ENCODE assay signal across 16 cellular contexts in the genomic region with DNA sequence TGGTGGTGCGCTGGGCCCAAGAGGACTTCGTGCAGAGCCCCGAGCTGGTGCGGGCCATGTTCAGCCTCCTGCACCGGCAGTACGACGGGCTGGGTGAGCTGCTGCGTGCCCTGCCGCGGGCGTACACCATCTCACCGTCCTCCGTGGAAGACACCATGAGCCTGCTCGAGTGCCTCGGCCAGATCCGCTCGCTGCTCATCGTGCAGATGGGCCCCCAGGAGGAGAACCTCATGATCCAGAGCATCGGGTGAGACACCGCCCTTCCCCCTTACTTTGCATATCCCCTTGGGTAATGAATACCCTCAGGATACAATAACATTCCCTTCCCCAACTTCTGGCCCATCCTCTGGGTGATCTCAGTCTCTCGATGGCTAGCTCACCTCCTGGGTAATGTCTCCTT.
DNase-seq lines count a peak whose midpoint lies in the region; ATAC-seq and TF ChIP-seq lines count a peak whose summit lies in the region.
"Had no signal": no experiment of that assay in that cellular context is flagged by ENCODE, and none has a peak within 500 bp of the region (broad histone marks: within the 10 kb centered on the region; RNA-seq: fewer than 3 reads in every experiment).

No MANE protein-coding gene starts in this region.

- no peaks in the 10 kb centered on the region for H3K79me2 ChIP-seq in osteoblast (ENCODE audit: insufficient read depth, low read length)

- WGBS in heart right ventricle, 2 donors = 85 to 89% methylated on average over 20 to 21 of the region's 21 CpGs

- intact Hi-C loops in heart right ventricle (cut with DNase I) = no loop called here

- DNase-seq in H7 = peak; percentile 76
- peak; percentile 18 for DNase-seq in NT2/D1 (ENCODE audit: low read depth, low spot score)
- DNase-seq in iPS DF 19.7 (ENCODE audit: low read depth, low spot score) = peak; percentile 28
- peak; percentile 67 for DNase-seq in osteoblast (ENCODE audit: insufficient read length, low spot score, missing footprints)
- no peak for DNase-seq in NCI-H2107 (lab: John Stamatoyannopoulos, UW)
- DNase-seq in AG20443 (ENCODE audit: low spot score) = no peak
- no peak for DNase-seq in heart right ventricle
- DNase-seq in activated CD4-positive, alpha-beta T cell treated with anti-CD3 and anti-CD28 coated beads, Interleukin-2, amount 50 U/mL, for 48 hours = no peak
- DNase-seq: ACHN; C1 segment of cervical spinal cord; CD4-positive, alpha-beta memory T cell; COR-L47; DND-41; GF-D8 had no signal

- no peak for ATAC-seq in heart right ventricle
- ATAC-seq: HepG2 had no signal

- peaks cover 10% of the 10 kb centered on the region for H3K4me1 ChIP-seq in NT2/D1 (ENCODE audit: insufficient read depth, insufficient read length)
- no peaks in the 10 kb centered on the region for H3K4me1 ChIP-seq in osteoblast (ENCODE audit: insufficient read depth, low read length)
- H3K4me1 ChIP-seq in heart right ventricle = no peaks in the 10 kb centered on the region

- H3K4me3 ChIP-seq in H7 (ENCODE audit: insufficient read depth, low read depth, low read length) (no peak overlapping the region), NT2/D1 (ENCODE audit: insufficient read length, low read depth) (no peak overlapping the region), osteoblast (ENCODE audit: insufficient read depth, low read length) (no peak overlapping the region), heart right ventricle (no peak overlapping the region)
- H3K4me3 ChIP-seq: HAP-1 had no signal

- H2AFZ ChIP-seq in osteoblast (ENCODE audit: low read length) = no peak overlapping the region

- no peaks in the 10 kb centered on the region for H3K27me3 ChIP-seq in H7 (ENCODE audit: control insufficient read depth, insufficient read depth, low read length)
- H3K27me3 ChIP-seq in NT2/D1 (ENCODE audit: insufficient read depth, insufficient read length) = no peaks in the 10 kb centered on the region
- no peaks in the 10 kb centered on the region for H3K27me3 ChIP-seq in osteoblast (ENCODE audit: insufficient read depth, low read length)
- peaks cover 0 to 10% (median 0%) of the 10 kb centered on the region in 7 donors for H3K27me3 ChIP-seq in heart right ventricle

- H3K9me3 ChIP-seq in NT2/D1 (ENCODE audit: insufficient read depth, low read length) (0 out of 2 replicates have a peak, but pooled peaks cover 5% of the 10 kb centered on the region), osteoblast (ENCODE audit: low read depth, low read length) (no peaks in the 10 kb centered on the region), heart right ventricle (peaks cover 0 to 18% (median 0%) of the 10 kb centered on the region in 11 donors)

- H3K27ac ChIP-seq in osteoblast (ENCODE audit: low read depth, low read length) = no peak overlapping the region
- H3K27ac ChIP-seq in heart right ventricle = no peak overlapping the region

- H4K20me1 ChIP-seq in osteoblast (ENCODE audit: insufficient read depth, low read length) = no peaks in the 10 kb centered on the region

- no peak overlapping the region for H3K9ac ChIP-seq in NT2/D1 (ENCODE audit: insufficient read length, low read depth)

- H3K36me3 ChIP-seq in H7 (replicated peaks; ENCODE audit: control insufficient read depth, insufficient read depth, low read length) = peaks cover 18% of the 10 kb centered on the region
- H3K36me3 ChIP-seq in NT2/D1 (ENCODE audit: insufficient read depth, insufficient read length, low read length) = no peaks in the 10 kb centered on the region
- no peaks in the 10 kb centered on the region for H3K36me3 ChIP-seq in osteoblast (ENCODE audit: insufficient read depth, low read length)
- no peaks in the 10 kb centered on the region for H3K36me3 ChIP-seq in heart right ventricle
- H3K36me3 ChIP-seq: HAP-1 had no signal

- TF ChIP-seq CTCF in osteoblast (IDR thresholded peaks at IDR 0.05; ENCODE audit: extremely low read depth, low read depth, low read length) = no peak
- no peak for TF ChIP-seq CTCF in heart right ventricle (IDR thresholded peaks at IDR 0.05)

- no peak overlapping the region for H3K4me2 ChIP-seq in osteoblast (ENCODE audit: insufficient read depth, low read length)

Comparison
In these comparisons a context has a peak if more than half of its experiments do, and no peak if none do; other contexts are left out.
1. DNase-seq: peak in H7 (single experiment), NT2/D1 (single experiment), iPS DF 19.7 (single experiment) and osteoblast (single experiment); none in NCI-H2107 (single experiment), AG20443 (single experiment), heart right ventricle (0 of 2) and activated CD4-positive, alpha-beta T cell treated with anti-CD3 and anti-CD28 coated beads, Interleukin-2, amount 50 U/mL, for 48 hours (0 of 2).